ENCODE assay signal across 8 cellular contexts in genomic region chr6:26576929-26577719, GRCh38. TPM values are rescaled to one million over a fixed set of nuclear protein-coding genes. Genes with fewer than 3 reads are reported as not detected.
DNase-seq lines count a peak whose midpoint lies in the region; ATAC-seq and TF ChIP-seq lines count a peak whose summit lies in the region.

No MANE protein-coding gene starts in this region.

- H3K27me3 Mint-ChIP-seq in T-helper 1 cell treated with Interleukin-12 subunit alpha and Interleukin-12 subunit beta and Interleukin-4 antibody, amounts not matched to agents 30 μg/mL and 1 μg/mL, for 36 hours (ENCODE audit: low read depth), result peaks cover 28% of the 10 kb centered on the region
- H3K27me3 Mint-ChIP-seq in brain, result peaks cover 82% of the 10 kb centered on the region

- peak; percentile 41 for DNase-seq in activated gamma-delta T cell treated with Interleukin-2 at 50 U/mL for 16 hours
- no peak for DNase-seq in activated gamma-delta T cell (lab: John Stamatoyannopoulos, UW)
- no peak for DNase-seq in kidney epithelial cell (ENCODE audit: low read depth)
- DNase-seq in stimulated activated CD4-positive, alpha-beta T cell treated with anti-CD3 and anti-CD28 coated beads, Interleukin-4, amount 100 ng/mL, for 4 hours, result peak; percentile 72 to 75
- DNase-seq in T1000 (lab: John Stamatoyannopoulos, UW), result no peak

- H3K4me3 ChIP-seq in kidney epithelial cell (ENCODE audit: low read depth, low read length), result peak overlapping the region; percentile 39

- peak overlapping the region; percentile 84 for H3K4me3 Mint-ChIP-seq in T-helper 1 cell treated with Interleukin-12 subunit alpha and Interleukin-12 subunit beta and Interleukin-4 antibody, amounts not matched to agents 30 μg/mL and 1 μg/mL, for 36 hours
- peak overlapping the region; percentile 79 to 87 (median 84) for H3K4me3 Mint-ChIP-seq in brain

- H3K27ac Mint-ChIP-seq in T-helper 1 cell treated with Interleukin-12 subunit alpha and Interleukin-12 subunit beta and Interleukin-4 antibody, amounts not matched to agents 30 μg/mL and 1 μg/mL, for 36 hours, result peak overlapping the region; percentile 83
- H3K27ac Mint-ChIP-seq in brain, result peak overlapping the region in 1 of 5 experiments; percentile 34

- peaks cover 27% of the 10 kb centered on the region for H3K4me1 Mint-ChIP-seq in T-helper 1 cell treated with Interleukin-12 subunit alpha and Interleukin-12 subunit beta and Interleukin-4 antibody, amounts not matched to agents 30 μg/mL and 1 μg/mL, for 36 hours (ENCODE audit: low read depth)
- peaks cover 27% of the 10 kb centered on the region for H3K4me1 Mint-ChIP-seq in brain

- TF ChIP-seq CTCF in brain (conservative IDR thresholded peaks at IDR 0.05), result no peak
- no peak for TF ChIP-seq CTCF in kidney epithelial cell (IDR thresholded peaks at IDR 0.05; ENCODE audit: insufficient read depth, low read length, poor library complexity, severe bottlenecking)

- no peak for ATAC-seq in GM18502 (IDR thresholded peaks at IDR 0.05; ENCODE audit: poor library complexity, unreplicated experiment)

- no peaks in the 10 kb centered on the region for H3K36me3 ChIP-seq in kidney epithelial cell (ENCODE audit: control insufficient read depth, insufficient read depth, low read length)

- no peaks in the 10 kb centered on the region for H3K27me3 ChIP-seq in kidney epithelial cell (ENCODE audit: control insufficient read depth, insufficient read depth, low read length)

- peaks cover 11% of the 10 kb centered on the region for H3K9me3 Mint-ChIP-seq in T-helper 1 cell treated with Interleukin-12 subunit alpha and Interleukin-12 subunit beta and Interleukin-4 antibody, amounts not matched to agents 30 μg/mL and 1 μg/mL, for 36 hours
- peaks cover 15 to 36% (median 28%) of the 10 kb centered on the region in 5 experiments for H3K9me3 Mint-ChIP-seq in brain

- peaks cover 2% of the 10 kb centered on the region for H3K36me3 Mint-ChIP-seq in T-helper 1 cell treated with Interleukin-12 subunit alpha and Interleukin-12 subunit beta and Interleukin-4 antibody, amounts not matched to agents 30 μg/mL and 1 μg/mL, for 36 hours (ENCODE audit: low read depth)
- no peaks in the 10 kb centered on the region for H3K36me3 Mint-ChIP-seq in brain

RNA-seq across cellular contexts. Expression of gene ABT1, which starts 19.6 kb away (rescaled TPM):
- 16.0 TPM for polyA plus RNA-seq in brain (ENCODE audit: insufficient read depth, low read depth, low replicate concordance)
- 20.7 and 21.6 TPM in 2 replicates for total RNA-seq in kidney epithelial cell

RNA-seq across cellular contexts. Expression of gene HMGN4, which starts 39.0 kb away (rescaled TPM):
- polyA plus RNA-seq in brain (ENCODE audit: insufficient read depth, low read depth, low replicate concordance), result 70.0 TPM
- total RNA-seq in kidney epithelial cell, result 78.1 and 88.5 TPM in 2 replicates

Comparison
In these comparisons a context has a peak if more than half of its experiments do, and no peak if none do; other contexts are left out.
1. DNase-seq: peak in activated gamma-delta T cell treated with Interleukin-2 at 50 U/mL for 16 hours (single experiment) and stimulated activated CD4-positive, alpha-beta T cell treated with anti-CD3 and anti-CD28 coated beads, Interleukin-4, amount 100 ng/mL, for 4 hours (2 of 2); none in activated gamma-delta T cell (single experiment), kidney epithelial cell (single experiment) and T1000 (single experiment).